Comparison of ENCODE assay signal across 22 cellular contexts in the genomic region with DNA sequence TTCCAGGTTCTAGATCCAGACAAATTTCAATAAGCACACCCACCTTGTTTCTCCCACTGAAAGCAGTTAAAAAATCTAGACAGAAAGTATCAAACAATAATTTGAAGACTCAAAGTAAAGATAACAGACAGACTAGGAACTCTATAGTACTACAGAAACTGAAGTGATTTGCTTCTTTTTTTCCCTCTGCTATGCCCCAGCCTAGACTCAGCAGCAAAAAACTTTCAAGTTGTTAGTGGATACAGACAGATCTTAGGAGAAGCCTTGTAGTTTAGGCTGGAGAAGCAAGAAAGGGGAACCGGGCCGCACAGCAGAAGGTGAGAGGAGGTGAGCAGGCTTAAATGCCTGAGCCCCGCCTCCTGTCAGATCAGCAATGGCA.
DNase-seq lines count a peak whose midpoint lies in the region; ATAC-seq, FAIRE-seq and TF ChIP-seq lines count a peak whose summit lies in the region.
"Had no signal": no experiment of that assay in that cellular context is flagged by ENCODE, and none has a peak within 500 bp of the region (broad histone marks: within the 10 kb centered on the region; RNA-seq: fewer than 3 reads in every experiment).

No MANE protein-coding gene starts in this region.

- H3K27me3 ChIP-seq in breast epithelium = no peaks in the 10 kb centered on the region
- H3K27me3 ChIP-seq: esophagus muscularis mucosa, ovary, right atrium auricular region, SJSA1, transverse colon had no signal

- intact Hi-C loops in MCF 10A (cut with micrococcal nuclease) = no loop called here
- intact Hi-C loops in breast epithelium (cut with DNase I; ENCODE audit: low total_unique reads) = no loop called here

- DNase-seq in NCI-H82 (lab: John Stamatoyannopoulos, UW) = peak; percentile 7
- no peak for DNase-seq in NCI-H82 treated with DMSO at 0.1 percent for 48 hours (lab: John Stamatoyannopoulos, UW; ENCODE audit: unreplicated experiment)
- no peak for DNase-seq in MCF 10A (ENCODE audit: unreplicated experiment)
- DNase-seq in breast epithelium (ENCODE audit: low spot score in 2 of 2) = no peak
- DNase-seq in stimulated activated effector memory CD8-positive, alpha-beta T cell treated with anti-CD3 and anti-CD28 coated beads, Interleukin-12 subunit alpha, Interleukin-12 subunit beta, amount 100 ng/mL, for 72 hours (ENCODE audit: low spot score in 2 of 2) = no peak
- no peak for DNase-seq in NCI-H774 (lab: John Stamatoyannopoulos, UW)
- no peak for DNase-seq in D721Med (ENCODE audit: insufficient read length, low spot score)
- DNase-seq: activated CD8-positive, alpha-beta memory T cell treated with anti-CD3 and anti-CD28 coated beads for 24 hours; effector memory CD8-positive, alpha-beta T cell; Karpas-422; naive thymus-derived CD4-positive, alpha-beta T cell; NCI-H510A treated with DMSO at 0.1 percent for 48 hours; ovary; transverse colon had no signal

- H3K27me3 Mint-ChIP-seq in MCF 10A (ENCODE audit: insufficient read depth, unreplicated experiment) = no peaks in the 10 kb centered on the region
- H3K27me3 Mint-ChIP-seq in activated naive CD8-positive, alpha-beta T cell = no peaks in the 10 kb centered on the region

- POLR2A ChIA-PET in MCF 10A (lab: Yijun Ruan, JAX) = no interaction called here

- no peak for TF ChIP-seq POLR2A in breast epithelium (IDR thresholded peaks at IDR 0.05)

- CTCF ChIA-PET in MCF 10A (lab: Yijun Ruan, JAX) = no interaction called here

- H3K4me3 ChIP-seq in breast epithelium = no peak overlapping the region
- H3K4me3 ChIP-seq: esophagus muscularis mucosa, ovary, right atrium auricular region, SJSA1, transverse colon had no signal

- H3K27ac Mint-ChIP-seq in MCF 10A (ENCODE audit: low read depth, unreplicated experiment) = peak overlapping the region; percentile 33
- H3K27ac Mint-ChIP-seq in activated naive CD8-positive, alpha-beta T cell = peak overlapping the region; percentile 88
- peak overlapping the region; percentile 33 for H3K27ac Mint-ChIP-seq in stimulated activated effector memory CD8-positive, alpha-beta T cell treated with anti-CD3 and anti-CD28 coated beads, Interleukin-12 subunit alpha, Interleukin-12 subunit beta, amount 100 ng/mL, for 72 hours
- H3K27ac Mint-ChIP-seq: effector memory CD8-positive, alpha-beta T cell; naive thymus-derived CD4-positive, alpha-beta T cell; T-helper 1 cell treated with Interleukin-12 subunit alpha and Interleukin-12 subunit beta and Interleukin-4 antibody, amounts not matched to agents 30 μg/mL and 1 μg/mL, for 36 hours had no signal

- H3K36me3 Mint-ChIP-seq in MCF 10A (ENCODE audit: insufficient read depth, unreplicated experiment) = peaks cover 10% of the 10 kb centered on the region
- no peaks in the 10 kb centered on the region for H3K36me3 Mint-ChIP-seq in activated naive CD8-positive, alpha-beta T cell
- no peaks in the 10 kb centered on the region for H3K36me3 Mint-ChIP-seq in stimulated activated effector memory CD8-positive, alpha-beta T cell treated with anti-CD3 and anti-CD28 coated beads, Interleukin-12 subunit alpha, Interleukin-12 subunit beta, amount 100 ng/mL, for 72 hours
- H3K36me3 Mint-ChIP-seq: naive thymus-derived CD4-positive, alpha-beta T cell had no signal

- BruUV-seq in MCF 10A (replicated peaks; lab: Mats Ljungman, UMichigan) = no TSS peak

- H3K4me3 Mint-ChIP-seq in MCF 10A (ENCODE audit: unreplicated experiment) = no peak overlapping the region
- H3K4me3 Mint-ChIP-seq in activated naive CD8-positive, alpha-beta T cell = peak overlapping the region; percentile 35
- H3K4me3 Mint-ChIP-seq in stimulated activated effector memory CD8-positive, alpha-beta T cell treated with anti-CD3 and anti-CD28 coated beads, Interleukin-12 subunit alpha, Interleukin-12 subunit beta, amount 100 ng/mL, for 72 hours = no peak overlapping the region
- H3K4me3 Mint-ChIP-seq: effector memory CD8-positive, alpha-beta T cell; naive thymus-derived CD4-positive, alpha-beta T cell; T-helper 1 cell treated with Interleukin-12 subunit alpha and Interleukin-12 subunit beta and Interleukin-4 antibody, amounts not matched to agents 30 μg/mL and 1 μg/mL, for 36 hours had no signal

- ATAC-seq in stimulated activated effector memory CD8-positive, alpha-beta T cell treated with anti-CD3 and anti-CD28 coated beads, Interleukin-12 subunit alpha, Interleukin-12 subunit beta, amount 100 ng/mL, for 72 hours = no peak
- ATAC-seq: effector memory CD8-positive, alpha-beta T cell; naive thymus-derived CD4-positive, alpha-beta T cell had no signal

- TF ChIP-seq CTCF in MCF 10A (IDR thresholded peaks at IDR 0.05; ENCODE audit: unreplicated experiment) = no peak
- no peak for TF ChIP-seq CTCF in breast epithelium (IDR thresholded peaks at IDR 0.05)
- TF ChIP-seq CTCF in D721Med (IDR thresholded peaks at IDR 0.05; ENCODE audit: insufficient read depth, missing control alignments) = no peak

- FAIRE-seq in D721Med (lab: Jason Lieb, UNC) = no peak
- FAIRE-seq: colon had no signal

- H3K4me1 Mint-ChIP-seq in MCF 10A (ENCODE audit: insufficient read depth, unreplicated experiment) = no peaks in the 10 kb centered on the region
- peaks cover 24% of the 10 kb centered on the region for H3K4me1 Mint-ChIP-seq in activated naive CD8-positive, alpha-beta T cell (ENCODE audit: low read depth)
- peaks cover 13% of the 10 kb centered on the region for H3K4me1 Mint-ChIP-seq in stimulated activated effector memory CD8-positive, alpha-beta T cell treated with anti-CD3 and anti-CD28 coated beads, Interleukin-12 subunit alpha, Interleukin-12 subunit beta, amount 100 ng/mL, for 72 hours

- no peaks in the 10 kb centered on the region for H3K4me1 ChIP-seq in breast epithelium
- H3K4me1 ChIP-seq: esophagus muscularis mucosa, right atrium auricular region, SJSA1, transverse colon had no signal

- H3K9me3 ChIP-seq in breast epithelium = no peaks in the 10 kb centered on the region
- H3K9me3 ChIP-seq: esophagus muscularis mucosa, ovary, right atrium auricular region, SJSA1, transverse colon had no signal

- H3K27ac ChIP-seq in breast epithelium = no peak overlapping the region
- H3K27ac ChIP-seq: 22Rv1, esophagus muscularis mucosa, HL-60, ovary, right atrium auricular region, SJSA1, transverse colon had no signal

- no peaks in the 10 kb centered on the region for H3K9me3 Mint-ChIP-seq in MCF 10A (ENCODE audit: unreplicated experiment)
- no peaks in the 10 kb centered on the region for H3K9me3 Mint-ChIP-seq in activated naive CD8-positive, alpha-beta T cell (ENCODE audit: low read depth)
- H3K9me3 Mint-ChIP-seq in stimulated activated effector memory CD8-positive, alpha-beta T cell treated with anti-CD3 and anti-CD28 coated beads, Interleukin-12 subunit alpha, Interleukin-12 subunit beta, amount 100 ng/mL, for 72 hours = no peaks in the 10 kb centered on the region
- H3K9me3 Mint-ChIP-seq: effector memory CD8-positive, alpha-beta T cell; T-helper 1 cell treated with Interleukin-12 subunit alpha and Interleukin-12 subunit beta and Interleukin-4 antibody, amounts not matched to agents 30 μg/mL and 1 μg/mL, for 36 hours had no signal

- H3K36me3 ChIP-seq in breast epithelium = no peaks in the 10 kb centered on the region
- H3K36me3 ChIP-seq: esophagus muscularis mucosa, ovary, right atrium auricular region, transverse colon had no signal

Comparison
In these comparisons a context has a peak if more than half of its experiments do, and no peak if none do; other contexts are left out.
1. H3K27ac Mint-ChIP-seq: peak in every context shown above with its lines; median percentile 88 in activated naive CD8-positive, alpha-beta T cell; 33 in MCF 10A; 33 in stimulated activated effector memory CD8-positive, alpha-beta T cell treated with anti-CD3 and anti-CD28 coated beads, Interleukin-12 subunit alpha, Interleukin-12 subunit beta, amount 100 ng/mL, for 72 hours.